In genomic region chr7:2800923-2801682, GRCh38 we compare ENCODE assay signal across 11 cellular contexts. TPM values are rescaled to one million over a fixed set of nuclear protein-coding genes. Genes with fewer than 3 reads are reported as not detected.
DNase-seq lines count a peak whose midpoint lies in the region; ATAC-seq and TF ChIP-seq lines count a peak whose summit lies in the region.
"Had no signal": no experiment of that assay in that cellular context is flagged by ENCODE, and none has a peak within 500 bp of the region (broad histone marks: within the 10 kb centered on the region; RNA-seq: fewer than 3 reads in every experiment).

No MANE protein-coding gene starts in this region.

- H3K4me3 ChIP-seq in GM08714 (ENCODE audit: low read length) (peak overlapping the region; percentile 13; the same call in 1 of the 2 replicates), SK-N-MC (peak overlapping the region; percentile 52; the same call in 1 of the 2 replicates), skeletal muscle satellite cell (ENCODE audit: low read length) (peak overlapping the region; percentile 31), WERI-Rb-1 (ENCODE audit: low read depth, low read length) (no peak overlapping the region)
- H3K4me3 ChIP-seq: cardiac muscle cell had no signal

- no peaks in the 10 kb centered on the region for H3K36me3 ChIP-seq in SK-N-MC (ENCODE audit: insufficient read depth, low read length)
- no peaks in the 10 kb centered on the region for H3K36me3 ChIP-seq in skeletal muscle satellite cell (ENCODE audit: insufficient read depth, low read length)
- no peaks in the 10 kb centered on the region for H3K36me3 ChIP-seq in WERI-Rb-1
- H3K36me3 ChIP-seq: cardiac muscle cell had no signal

- peak overlapping the region; percentile 80 for H3K4me2 ChIP-seq in skeletal muscle satellite cell (ENCODE audit: low read length)

- TF ChIP-seq CTCF in WERI-Rb-1 (IDR thresholded peaks at IDR 0.05; ENCODE audit: low read depth, low read length): no peak

- H3K27me3 ChIP-seq in skeletal muscle satellite cell (ENCODE audit: control insufficient read depth, insufficient read depth, low read length) (no peaks in the 10 kb centered on the region), WERI-Rb-1 (ENCODE audit: insufficient read depth, low read depth, severe bottlenecking) (no peaks in the 10 kb centered on the region)
- H3K27me3 ChIP-seq: cardiac muscle cell had no signal

- H3K4me1 ChIP-seq in skeletal muscle satellite cell (ENCODE audit: control insufficient read depth, insufficient read depth, low read length): peaks cover 39% of the 10 kb centered on the region

- H3K9ac ChIP-seq in SK-N-MC (ENCODE audit: insufficient read length): peak overlapping the region; percentile 15
- peak overlapping the region; percentile 66 for H3K9ac ChIP-seq in skeletal muscle satellite cell (ENCODE audit: low read depth, low read length)

- no peaks in the 10 kb centered on the region for H3K9me3 ChIP-seq in SK-N-MC (ENCODE audit: low read depth, low read length)
- no peaks in the 10 kb centered on the region for H3K9me3 ChIP-seq in skeletal muscle satellite cell (replicated peaks; ENCODE audit: low read length)
- no peaks in the 10 kb centered on the region for H3K9me3 ChIP-seq in WERI-Rb-1 (ENCODE audit: severe bottlenecking)

- H3K27ac ChIP-seq in SK-N-MC (peak overlapping the region; percentile 71; the same call in 1 of the 2 replicates), WERI-Rb-1 (no peak overlapping the region)
- H3K27ac ChIP-seq: cardiac muscle cell had no signal

- ATAC-seq in GM18868 (IDR thresholded peaks at IDR 0.05; ENCODE audit: unreplicated experiment): no peak

- DNase-seq in SK-N-MC (ENCODE audit: low read depth, low spot score): no peak
- DNase-seq in glomerular visceral epithelial cell (ENCODE audit: extremely low spot score): peak; percentile 76
- DNase-seq in NCI-H2081 treated with DMSO at 0.1 percent for 48 hours (lab: John Stamatoyannopoulos, UW): no peak
- DNase-seq in WERI-Rb-1: no peak
- no peak for DNase-seq in UCSD-AML1 (lab: John Stamatoyannopoulos, UW; ENCODE audit: unreplicated experiment)
- DNase-seq: kidney; stimulated activated CD4-positive, alpha-beta T cell treated with anti-CD3 and anti-CD28 coated beads, Interleukin-2, amount 100 ng/mL, for 24 hours had no signal

RNA-seq across cellular contexts. Expression of gene GNA12, which starts 43.0 kb away (rescaled TPM):
- total RNA-seq in skeletal muscle satellite cell (2012; rRNA removed): 22.3 and 25.1 TPM in 2 replicates
